1 cellular context compared by ENCODE assay signal in genomic region chr1:3461238-3461933, GRCh38.
A peak's percentile ranks its signal among the peaks of the same experiment; 100 is the strongest.
TF ChIP-seq lines count a peak whose summit lies in the region.

No MANE protein-coding gene starts in this region.

TF ChIP-seq in HepG2, 621 proteins besides CTCF, POLR2A, EP300 and RAD21 (continued from another document):
- no peak for TF ChIP-seq ZNF407 (CRISPR knock-in tag; IDR thresholded peaks at IDR 0.05; ENCODE audit: not compliant biosample characterization)
- no peak for TF ChIP-seq ZNF547 (CRISPR knock-in tag; IDR thresholded peaks at IDR 0.05)
- no peak for TF ChIP-seq ZNF740 (CRISPR knock-in tag; IDR thresholded peaks at IDR 0.05)
- TF ChIP-seq RCOR2 (CRISPR knock-in tag; IDR thresholded peaks at IDR 0.05), result 0 out of 2 replicates have a peak, but pooled peaks have one; percentile 36
